1 cellular context compared by ENCODE assay signal in genomic region chr1:1574721-1575537, GRCh38.
TF ChIP-seq lines count a peak whose summit lies in the region.

SSU72 (minus strand) TSS chr1:1574863; CDS start chr1:1574557, 306 bp downstream.

TF ChIP-seq in HEK293, 187 proteins besides CTCF, POLR2A, EP300 and RAD21 (continued from another document and continues in another):
- TF ChIP-seq ZNF24 (tag by site-specific recombination; IDR thresholded peaks at IDR 0.05): peak; percentile 79
- TF ChIP-seq ZNF768 (tag by site-specific recombination; IDR thresholded peaks at IDR 0.05): no peak
- TF ChIP-seq ZNF670 (tag by site-specific recombination; IDR thresholded peaks at IDR 0.05; ENCODE audit: low read depth): no peak
- no peak for TF ChIP-seq BCL11A (tag by site-specific recombination; IDR thresholded peaks at IDR 0.05; ENCODE audit: low read depth)
- TF ChIP-seq ZNF433 (tag by site-specific recombination; IDR thresholded peaks at IDR 0.05; ENCODE audit: low read depth): no peak
- peak; percentile 56 for TF ChIP-seq ZNF843 (tag by site-specific recombination; IDR thresholded peaks at IDR 0.05)
- no peak for TF ChIP-seq ZNF248 (tag by site-specific recombination; IDR thresholded peaks at IDR 0.05)
- TF ChIP-seq ZNF350 (tag by site-specific recombination; IDR thresholded peaks at IDR 0.05): no peak
- no peak for TF ChIP-seq ZNF311 (tag by site-specific recombination; IDR thresholded peaks at IDR 0.05; ENCODE audit: borderline replicate concordance)
- no peak for TF ChIP-seq TSHZ1 (tag by site-specific recombination; IDR thresholded peaks at IDR 0.05; ENCODE audit: borderline replicate concordance)
- peak; percentile 65 for TF ChIP-seq ZBTB26 (tag by site-specific recombination; optimal IDR thresholded peaks at IDR 0.05)
- no peak for TF ChIP-seq MYNN (tag by site-specific recombination; IDR thresholded peaks at IDR 0.05; ENCODE audit: borderline replicate concordance)
- TF ChIP-seq ZNF626 (tag by site-specific recombination; IDR thresholded peaks at IDR 0.05): no peak
- TF ChIP-seq SALL2 (tag by site-specific recombination; IDR thresholded peaks at IDR 0.05; ENCODE audit: borderline replicate concordance): no peak
- no peak for TF ChIP-seq MEIS1 (CRISPR knock-in tag; IDR thresholded peaks at IDR 0.05; ENCODE audit: borderline replicate concordance)
- TF ChIP-seq ZNF658 (tag by site-specific recombination; IDR thresholded peaks at IDR 0.05): no peak
- TF ChIP-seq ZFP37 (tag by site-specific recombination; IDR thresholded peaks at IDR 0.05): peak; percentile 84
- TF ChIP-seq ZXDB (tag by site-specific recombination; IDR thresholded peaks at IDR 0.05): peak; percentile 79
- TF ChIP-seq ZNF580 (tag by site-specific recombination; IDR thresholded peaks at IDR 0.05): peak; percentile 33; the same call in 1 of the 2 replicates
- TF ChIP-seq ZFP3 (tag by site-specific recombination; IDR thresholded peaks at IDR 0.05; ENCODE audit: low read depth): no peak
- no peak for TF ChIP-seq GLIS2 (tag by site-specific recombination; IDR thresholded peaks at IDR 0.05)
- no peak for TF ChIP-seq ZNF292 (tag by site-specific recombination; IDR thresholded peaks at IDR 0.05; ENCODE audit: borderline replicate concordance, low read depth)
- TF ChIP-seq ZNF555 (tag by site-specific recombination; conservative IDR thresholded peaks at IDR 0.05): no peak
- no peak for TF ChIP-seq FEZF1 (tag by site-specific recombination; IDR thresholded peaks at IDR 0.05)
- TF ChIP-seq ZNF529 (tag by site-specific recombination; IDR thresholded peaks at IDR 0.05; ENCODE audit: insufficient replicate concordance): no peak
- TF ChIP-seq ZNF23 (tag by site-specific recombination; IDR thresholded peaks at IDR 0.05; ENCODE audit: borderline replicate concordance): no peak
- no peak for TF ChIP-seq PATZ1 (tag by site-specific recombination; IDR thresholded peaks at IDR 0.05)
- no peak for TF ChIP-seq ZNF202 (tag by site-specific recombination; IDR thresholded peaks at IDR 0.05; ENCODE audit: borderline replicate concordance)
- no peak for TF ChIP-seq ZNF16 (tag by site-specific recombination; IDR thresholded peaks at IDR 0.05; ENCODE audit: low read depth)
- TF ChIP-seq ZBTB6 (tag by site-specific recombination; IDR thresholded peaks at IDR 0.05): no peak
- no peak for TF ChIP-seq ZNF747 (tag by site-specific recombination; IDR thresholded peaks at IDR 0.05)
- no peak for TF ChIP-seq ZSCAN4 (tag by site-specific recombination; IDR thresholded peaks at IDR 0.05)
- TF ChIP-seq KLF1 (tag by site-specific recombination; IDR thresholded peaks at IDR 0.05): peak; percentile 21; the same call in 1 of the 2 replicates
- TF ChIP-seq INSM2 (tag by site-specific recombination; IDR thresholded peaks at IDR 0.05): peak; percentile 56; the same call in 1 of the 2 replicates
- peak; percentile 44 for TF ChIP-seq ZNF600 (tag by site-specific recombination; IDR thresholded peaks at IDR 0.05)
- TF ChIP-seq WT1 (tag by site-specific recombination; IDR thresholded peaks at IDR 0.05): peak; percentile 21; the same call in 1 of the 2 replicates
- no peak for TF ChIP-seq PRDM4 (tag by site-specific recombination; IDR thresholded peaks at IDR 0.05)
- no peak for TF ChIP-seq ZNF513 (tag by site-specific recombination; IDR thresholded peaks at IDR 0.05)
- no peak for TF ChIP-seq YY2 (tag by site-specific recombination; IDR thresholded peaks at IDR 0.05)
- TF ChIP-seq ZNF610 (tag by site-specific recombination; IDR thresholded peaks at IDR 0.05; ENCODE audit: borderline replicate concordance): 0 out of 2 replicates have a peak, but pooled peaks have one; percentile 56
- no peak for TF ChIP-seq REPIN1 (tag by site-specific recombination; IDR thresholded peaks at IDR 0.05; ENCODE audit: low read depth)
- no peak for TF ChIP-seq ZNF544 (tag by site-specific recombination; IDR thresholded peaks at IDR 0.05)
- TF ChIP-seq ZNF561 (tag by site-specific recombination; IDR thresholded peaks at IDR 0.05; ENCODE audit: borderline replicate concordance): peak; percentile 21; the same call in 1 of the 2 replicates
- peak; percentile 34; the same call in 1 of the 2 replicates for TF ChIP-seq ZNF449 (tag by site-specific recombination; IDR thresholded peaks at IDR 0.05)
- no peak for TF ChIP-seq GLIS1 (tag by site-specific recombination; IDR thresholded peaks at IDR 0.05)
- no peak for TF ChIP-seq ZNF530 (tag by site-specific recombination; IDR thresholded peaks at IDR 0.05; ENCODE audit: low read depth)
